In the genomic region with DNA sequence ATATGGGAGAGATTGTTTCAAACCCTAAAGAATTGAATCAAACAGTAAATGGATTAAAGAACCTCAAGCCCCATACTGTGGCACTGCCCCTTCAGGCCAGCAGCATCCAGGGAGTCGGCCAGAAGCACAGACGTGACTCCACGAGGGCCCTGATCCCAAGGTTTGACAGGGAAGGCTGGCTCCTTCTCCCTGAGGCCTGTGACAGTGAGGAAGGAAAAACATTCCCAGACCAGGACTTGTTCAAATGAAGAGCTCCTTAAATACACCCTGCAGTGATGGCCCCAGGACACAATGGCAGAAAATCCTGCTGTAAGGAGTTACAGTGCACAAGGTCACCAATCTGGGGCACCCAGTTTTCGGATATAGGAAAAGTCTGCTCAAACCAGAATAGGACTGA, we compare ENCODE assay signal across 16 cellular contexts.
DNase-seq lines count a peak whose midpoint lies in the region; ATAC-seq and TF ChIP-seq lines count a peak whose summit lies in the region.
"Had no signal": no experiment of that assay in that cellular context is flagged by ENCODE, and none has a peak within 500 bp of the region (broad histone marks: within the 10 kb centered on the region; RNA-seq: fewer than 3 reads in every experiment).

No MANE protein-coding gene starts in this region.

- H3K27me3 Mint-ChIP-seq in GM23338 (ENCODE audit: insufficient read depth, low read depth, poor library complexity) = no peaks in the 10 kb centered on the region

- no peak for TF ChIP-seq EP300 in stomach (IDR thresholded peaks at IDR 0.05)

- no peak overlapping the region for H3K27ac Mint-ChIP-seq in GM23338
- H3K27ac Mint-ChIP-seq: activated naive CD4-positive, alpha-beta T cell treated with anti-CD3 and anti-CD28 coated beads, Interleukin-2, amount 50 U/mL, for 24 hours; natural killer cell treated with Interleukin-12 subunit alpha and Interleukin-12 subunit beta and Interleukin-15 and Interleukin-18, amount 100 ng/mL, for 72 hours had no signal

- H3K9me2 ChIP-seq in GM23248 (ENCODE audit: insufficient read depth) (no peaks in the 10 kb centered on the region), GM23338 (ENCODE audit: insufficient read depth) (no peaks in the 10 kb centered on the region)

- H3K4me1 ChIP-seq in GM23248 (ENCODE audit: insufficient read depth) (peaks cover 15% of the 10 kb centered on the region), fibroblast of lung (ENCODE audit: control insufficient read depth, extremely low read depth, insufficient read depth, low read length) (peaks cover 24% of the 10 kb centered on the region), muscle layer of colon (ENCODE audit: insufficient read depth, low read length) (peaks cover 60% of the 10 kb centered on the region), stomach (peaks cover 3 to 49% (median 32%) of the 10 kb centered on the region in 4 donors), GM23338 (ENCODE audit: insufficient read depth) (0 out of 2 replicates have a peak, but pooled peaks cover 4% of the 10 kb centered on the region)

- H2AFZ ChIP-seq in GM23248 (no peak overlapping the region), fibroblast of lung (ENCODE audit: low read length) (no peak overlapping the region), GM23338 (no peak overlapping the region)

- H3F3A ChIP-seq in GM23248 (ENCODE audit: insufficient read depth) (peaks cover 22% of the 10 kb centered on the region; the same call in 1 of the 2 replicates), GM23338 (replicated peaks; ENCODE audit: low read depth) (no peaks in the 10 kb centered on the region)

- no peaks in the 10 kb centered on the region for H4K20me1 ChIP-seq in GM23248 (ENCODE audit: insufficient read depth)
- H4K20me1 ChIP-seq in fibroblast of lung (ENCODE audit: control insufficient read depth, extremely low read depth, insufficient read depth, low read length) = no peaks in the 10 kb centered on the region
- H4K20me1 ChIP-seq in GM23338 (replicated peaks; ENCODE audit: insufficient read depth) = no peaks in the 10 kb centered on the region

- in situ Hi-C loops in GM23248 (cut with MboI) = no loop called here

- H3K27ac ChIP-seq in GM23248 (peak overlapping the region; percentile 60), fibroblast of lung (ENCODE audit: insufficient read depth, low read length) (peak overlapping the region; percentile 76), muscle layer of colon (ENCODE audit: low read depth, low read length) (peak overlapping the region; percentile 41), stomach (peak overlapping the region in 4 of 5 donors; percentile 71 to 83 (median 77)), GM23338 (ENCODE audit: low read depth) (no peak overlapping the region)

- H3K4me2 ChIP-seq in GM23248 (ENCODE audit: unreplicated experiment) (peak overlapping the region; percentile 36), fibroblast of lung (ENCODE audit: extremely low read depth, insufficient read depth, low read length) (no peak overlapping the region), GM23338 (no peak overlapping the region)

- H3K36me3 ChIP-seq in GM23248 (ENCODE audit: low read depth) (no peaks in the 10 kb centered on the region), fibroblast of lung (ENCODE audit: control insufficient read depth, insufficient read depth, low read length) (no peaks in the 10 kb centered on the region), muscle layer of colon (ENCODE audit: insufficient read depth, low read length) (peaks cover 26% of the 10 kb centered on the region), stomach (peaks cover 3 to 28% (median 23%) of the 10 kb centered on the region in 4 donors), GM23338 (ENCODE audit: insufficient read depth) (no peaks in the 10 kb centered on the region)

- TF ChIP-seq POLR2A in stomach (IDR thresholded peaks at IDR 0.05) = no peak

- WGBS in GM23248 (ENCODE audit: low coverage in 1 of 2, low lambda C conversion rate in 2 of 2, missing lambda C conversion rate in 2 of 2), 2 experiments = 89 to 92% methylated on average over 4 of the region's 4 CpGs
- 47 to 74% (median 65%) methylated on average over 4 of the region's 4 CpGs for WGBS in stomach, 5 donors

- H3K27me3 ChIP-seq in GM23248 (replicated peaks; ENCODE audit: insufficient read depth) (no peaks in the 10 kb centered on the region), fibroblast of lung (ENCODE audit: control insufficient read depth, insufficient read depth, low read length) (no peaks in the 10 kb centered on the region), muscle layer of colon (ENCODE audit: control insufficient read depth in 1 of 2, insufficient read depth in 2 of 2, low read length in 2 of 2) (no peaks in the 10 kb centered on the region), stomach (peaks cover 0 to 5% (median 0%) of the 10 kb centered on the region in 3 donors), GM23338 (ENCODE audit: insufficient read depth) (no peaks in the 10 kb centered on the region)

- intact Hi-C loops in stomach (cut with DNase I; ENCODE audit: low total_unique reads) = no loop called here

- H3K4me1 Mint-ChIP-seq in GM23338 = peaks cover 11% of the 10 kb centered on the region; the same call in 2 of the 3 replicates
- H3K4me1 Mint-ChIP-seq: activated naive CD4-positive, alpha-beta T cell treated with anti-CD3 and anti-CD28 coated beads, Interleukin-2, amount 50 U/mL, for 24 hours; central memory CD8-positive, alpha-beta T cell had no signal

- no peaks in the 10 kb centered on the region for H3K9me3 Mint-ChIP-seq in GM23338
- H3K9me3 Mint-ChIP-seq: activated naive CD4-positive, alpha-beta T cell treated with anti-CD3 and anti-CD28 coated beads, Interleukin-2, amount 50 U/mL, for 24 hours; central memory CD8-positive, alpha-beta T cell; natural killer cell treated with Interleukin-12 subunit alpha and Interleukin-12 subunit beta and Interleukin-15 and Interleukin-18, amount 100 ng/mL, for 72 hours had no signal

- no peak for DNase-seq in GM23248
- no peak for DNase-seq in fibroblast of lung (ENCODE audit: low read depth in 2 of 2)
- DNase-seq in stomach = no peak
- DNase-seq in NCI-H446 treated with DMSO at 0.1 percent for 48 hours (lab: John Stamatoyannopoulos, UW) = no peak
- no peak for DNase-seq in epidermal melanocyte (ENCODE audit: insufficient read length, low spot score)
- no peak for DNase-seq in GM23338 (ENCODE audit: low spot score)
- DNase-seq: COR-L47; NCI-H1417 treated with DMSO at 0.1 percent for 48 hours; small intestine; stimulated activated naive CD4-positive, alpha-beta T cell treated with Interleukin-2 at 50 U/mL for 16 hours; T1000 had no signal

- no peak for ATAC-seq in GM19463 (IDR thresholded peaks at IDR 0.05; ENCODE audit: unreplicated experiment)
- no peak for ATAC-seq in GM23338
- ATAC-seq: natural killer cell treated with Interleukin-12 subunit alpha and Interleukin-12 subunit beta and Interleukin-15 and Interleukin-18, amount 100 ng/mL, for 72 hours had no signal

- H3K9me3 ChIP-seq in GM23248 (ENCODE audit: low read depth) (no peaks in the 10 kb centered on the region), fibroblast of lung (ENCODE audit: control insufficient read depth, insufficient read depth, low read depth, low read length) (no peaks in the 10 kb centered on the region), muscle layer of colon (ENCODE audit: low read length) (no peaks in the 10 kb centered on the region), stomach (no peaks in the 10 kb centered on the region)

- peaks cover 12% of the 10 kb centered on the region; the same call in 1 of the 2 replicates for H3K79me2 ChIP-seq in GM23248 (ENCODE audit: insufficient read depth)
- H3K79me2 ChIP-seq in fibroblast of lung (ENCODE audit: control insufficient read depth, insufficient read depth, low read length) = peaks cover 12% of the 10 kb centered on the region
- H3K79me2 ChIP-seq in GM23338 (replicated peaks; ENCODE audit: insufficient read depth) = no peaks in the 10 kb centered on the region; the same call in 1 of the 2 replicates

- H3K9ac ChIP-seq in GM23248 (no peak overlapping the region), fibroblast of lung (ENCODE audit: insufficient read depth, low read length) (peak overlapping the region; percentile 47), muscle layer of colon (ENCODE audit: low read length) (peak overlapping the region; percentile 1)

- H3K4me3 ChIP-seq in GM23248 = no peak overlapping the region
- H3K4me3 ChIP-seq in fibroblast of lung (replicated peaks in 1 of 4; ENCODE audit: control extremely low read depth in 1 of 4, insufficient read depth in 1 of 4, low read depth in 3 of 4, low read length in 4 of 4) = no peak overlapping the region
- H3K4me3 ChIP-seq in muscle layer of colon (ENCODE audit: low read depth in 1 of 2, low read length in 2 of 2) = no peak overlapping the region
- no peak overlapping the region for H3K4me3 ChIP-seq in stomach
- H3K4me3 ChIP-seq in GM23338 = no peak overlapping the region

- no peaks in the 10 kb centered on the region for H3K36me3 Mint-ChIP-seq in GM23338 (ENCODE audit: low read depth)
- H3K36me3 Mint-ChIP-seq: activated naive CD4-positive, alpha-beta T cell treated with anti-CD3 and anti-CD28 coated beads, Interleukin-2, amount 50 U/mL, for 24 hours; natural killer cell treated with Interleukin-12 subunit alpha and Interleukin-12 subunit beta and Interleukin-15 and Interleukin-18, amount 100 ng/mL, for 72 hours had no signal

- no peak for TF ChIP-seq CTCF in fibroblast of lung (conservative IDR thresholded peaks at IDR 0.05 in 1 of 2, IDR thresholded peaks at IDR 0.05 in 1 of 2; ENCODE audit: low read depth in 1 of 2, low read length in 2 of 2)
- TF ChIP-seq CTCF in stomach (IDR thresholded peaks at IDR 0.05) = no peak
- no peak for TF ChIP-seq CTCF in GM23338 (conservative IDR thresholded peaks at IDR 0.05; ENCODE audit: low read depth in 2 of 2)

- H3K4me3 Mint-ChIP-seq in GM23338 = no peak overlapping the region
- H3K4me3 Mint-ChIP-seq: activated naive CD4-positive, alpha-beta T cell treated with anti-CD3 and anti-CD28 coated beads, Interleukin-2, amount 50 U/mL, for 24 hours; central memory CD8-positive, alpha-beta T cell; natural killer cell treated with Interleukin-12 subunit alpha and Interleukin-12 subunit beta and Interleukin-15 and Interleukin-18, amount 100 ng/mL, for 72 hours had no signal
